Comparison of ENCODE assay signal across 18 cellular contexts in genomic region chr1:178275553-178275952, GRCh38.
DNase-seq lines count a peak whose midpoint lies in the region; ATAC-seq and TF ChIP-seq lines count a peak whose summit lies in the region.
"Had no signal": no experiment of that assay in that cellular context is flagged by ENCODE, and none has a peak within 500 bp of the region (broad histone marks: within the 10 kb centered on the region; RNA-seq: fewer than 3 reads in every experiment).

No MANE protein-coding gene starts in this region.

- no peak for TF ChIP-seq CTCF in cardiac fibroblast (IDR thresholded peaks at IDR 0.05; ENCODE audit: low read depth, low read length)
- no peak for TF ChIP-seq CTCF in left lung (IDR thresholded peaks at IDR 0.05)

- H3K9me3 Mint-ChIP-seq in activated naive CD4-positive, alpha-beta T cell treated with anti-CD3 and anti-CD28 coated beads, Interleukin-2, amount 50 U/mL, for 72 hours: peaks cover 0 to 3% of the 10 kb centered on the region in 2 donors

- intact Hi-C loops in left lung (cut with DNase I): loop anchor here in 1 of 2 donors (10.0 kb wide), 1 partner anchor 241 kb away; no protein-coding TSS in a partner anchor

- peaks cover 0 to 46% of the 10 kb centered on the region in 2 donors for H3K4me1 ChIP-seq in left lung
- H3K4me1 ChIP-seq: parathyroid adenoma had no signal

- H3K36me3 ChIP-seq in left lung: no peaks in the 10 kb centered on the region
- H3K36me3 ChIP-seq: upper lobe of left lung had no signal

- no peaks in the 10 kb centered on the region for H3K27me3 ChIP-seq in left lung
- H3K27me3 ChIP-seq: upper lobe of left lung had no signal

- DNase-seq in EH (ENCODE audit: low read depth) (peak; percentile 44), Kasumi-1 (lab: John Stamatoyannopoulos, UW) (peak; percentile 65 to 72), cardiac fibroblast (ENCODE audit: low read depth in 2 of 2) (peak; percentile 32 to 38), left lung (no peak)
- DNase-seq in stimulated activated CD4-positive, alpha-beta T cell treated with anti-CD3 and anti-CD28 coated beads, Interleukin-12 subunit alpha, Interleukin-12 subunit beta, amount 100 ng/mL, for 4 hours: no peak
- no peak for DNase-seq in activated CD4-positive, CD25-positive, alpha-beta regulatory T cell treated with anti-CD3 and anti-CD28 coated beads, Interleukin-2, amount 50 U/mL, for 72 hours
- no peak for DNase-seq in activated naive CD4-positive, alpha-beta T cell treated with anti-CD3 and anti-CD28 coated beads, Interleukin-2, amount 50 U/mL, for 72 hours (ENCODE audit: low spot score in 2 of 2)
- DNase-seq: activated CD4-positive, alpha-beta T cell treated with anti-CD3 and anti-CD28 coated beads for 1 hour; activated naive CD4-positive, alpha-beta T cell treated with anti-CD3 and anti-CD28 coated beads, Interleukin-2, amount 50 U/mL, for 16 hours; endodermal cell; kidney glomerular epithelial cell; NCI-H187; NCI-H524 treated with DMSO at 0.1 percent for 48 hours; stimulated activated naive CD4-positive, alpha-beta T cell treated with Interleukin-2 at 50 U/mL for 16 hours; upper lobe of left lung had no signal

- peak; percentile 56 for ATAC-seq in left lung
- ATAC-seq in GM18867 (IDR thresholded peaks at IDR 0.05; ENCODE audit: unreplicated experiment): no peak
- no peak for ATAC-seq in activated naive CD4-positive, alpha-beta T cell treated with anti-CD3 and anti-CD28 coated beads, Interleukin-2, amount 50 U/mL, for 72 hours
- ATAC-seq: K562 had no signal

- H3K9me3 ChIP-seq in left lung: no peaks in the 10 kb centered on the region
- H3K9me3 ChIP-seq: upper lobe of left lung had no signal

- H3K4me3 ChIP-seq in cardiac fibroblast (replicated peaks in 1 of 2; ENCODE audit: low read depth in 2 of 2, low read length in 2 of 2) (no peak overlapping the region), left lung (no peak overlapping the region)
- H3K4me3 ChIP-seq: K562, upper lobe of left lung had no signal

- peak overlapping the region in 1 of 2 donors; percentile 24 for H3K27ac ChIP-seq in left lung
- H3K27ac ChIP-seq: parathyroid adenoma, upper lobe of left lung had no signal

- no peak overlapping the region for H3K27ac Mint-ChIP-seq in activated naive CD4-positive, alpha-beta T cell treated with anti-CD3 and anti-CD28 coated beads, Interleukin-2, amount 50 U/mL, for 72 hours
- H3K27ac Mint-ChIP-seq: endodermal cell had no signal

- no peaks in the 10 kb centered on the region for H3K36me3 Mint-ChIP-seq in activated naive CD4-positive, alpha-beta T cell treated with anti-CD3 and anti-CD28 coated beads, Interleukin-2, amount 50 U/mL, for 72 hours

Comparison
In these comparisons a context has a peak if more than half of its experiments do, and no peak if none do; other contexts are left out.
1. DNase-seq: peak in EH (single experiment), Kasumi-1 (2 of 2) and cardiac fibroblast (2 of 2); none in left lung (0 of 2), stimulated activated CD4-positive, alpha-beta T cell treated with anti-CD3 and anti-CD28 coated beads, Interleukin-12 subunit alpha, Interleukin-12 subunit beta, amount 100 ng/mL, for 4 hours (single experiment), activated CD4-positive, CD25-positive, alpha-beta regulatory T cell treated with anti-CD3 and anti-CD28 coated beads, Interleukin-2, amount 50 U/mL, for 72 hours (single experiment) and activated naive CD4-positive, alpha-beta T cell treated with anti-CD3 and anti-CD28 coated beads, Interleukin-2, amount 50 U/mL, for 72 hours (0 of 2).